In the genomic region with DNA sequence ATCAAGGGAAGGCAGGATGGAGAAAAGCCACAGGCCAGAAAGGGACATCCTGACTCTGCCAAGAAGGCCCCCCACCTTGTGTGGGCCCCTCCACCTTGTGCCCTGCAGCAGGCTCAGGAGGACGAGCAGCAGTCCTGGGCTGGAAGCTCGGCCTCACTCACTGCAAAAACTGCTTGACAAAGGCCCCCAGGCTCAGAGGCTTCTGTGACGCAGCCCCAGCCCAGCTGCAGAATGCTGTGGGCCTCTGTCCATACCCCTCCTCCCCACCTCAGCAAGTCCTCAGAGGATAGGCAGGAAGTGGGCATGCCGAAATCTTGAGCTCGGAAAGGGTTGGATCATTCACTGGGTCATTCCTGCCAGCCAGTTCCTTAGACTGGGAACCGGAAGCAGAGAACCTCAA, we compare ENCODE assay signal across 13 cellular contexts.
DNase-seq lines count a peak whose midpoint lies in the region; ATAC-seq, FAIRE-seq and TF ChIP-seq lines count a peak whose summit lies in the region.
"Had no signal": no experiment of that assay in that cellular context is flagged by ENCODE, and none has a peak within 500 bp of the region (broad histone marks: within the 10 kb centered on the region; RNA-seq: fewer than 3 reads in every experiment).

No MANE protein-coding gene starts in this region.

- H3K4me3 ChIP-seq in mammary epithelial cell (replicated peaks in 1 of 3; ENCODE audit: insufficient read depth in 1 of 3, low read depth in 2 of 3, low read length in 3 of 3) (no peak overlapping the region), uterus (no peak overlapping the region)
- H3K4me3 ChIP-seq: colonic mucosa, sigmoid colon had no signal

- no TSS peak for BruUV-seq in mammary epithelial cell (replicated peaks; lab: Mats Ljungman, UMichigan)

- H3K79me2 ChIP-seq in mammary epithelial cell (ENCODE audit: insufficient read depth, low read length) = no peaks in the 10 kb centered on the region

- no peaks in the 10 kb centered on the region for H3K4me1 Mint-ChIP-seq in activated T-helper 1 cell treated with anti-CD3 and anti-CD28 coated beads, Interleukin-12 subunit alpha, Interleukin-12 subunit beta, Interleukin-2, Interleukin-4 antibody, amounts not matched to agents 30 ng/mL and 10 ng/mL and 1 ng/mL, durations not matched to agents 14 hours and 24 hours and 36 hours (ENCODE audit: low read depth)

- H3K27ac Mint-ChIP-seq in activated T-helper 1 cell treated with anti-CD3 and anti-CD28 coated beads, Interleukin-12 subunit alpha, Interleukin-12 subunit beta, Interleukin-2, Interleukin-4 antibody, amounts not matched to agents 30 ng/mL and 10 ng/mL and 1 ng/mL, durations not matched to agents 14 hours and 24 hours and 36 hours = no peak overlapping the region

- in situ Hi-C loops in mammary epithelial cell (cut with MboI; ENCODE audit: low sequenced_read_pairs in 2 of 2) = no loop called here

- 45% methylated on average over 4 of the region's 6 CpGs for WGBS in mammary epithelial cell (ENCODE audit: low coverage, missing lambda C conversion rate)

- no peaks in the 10 kb centered on the region for H3K36me3 ChIP-seq in mammary epithelial cell (ENCODE audit: insufficient read depth, low read length)
- no peaks in the 10 kb centered on the region for H3K36me3 ChIP-seq in uterus
- H3K36me3 ChIP-seq: colonic mucosa, sigmoid colon had no signal

- no peak overlapping the region for H3K4me3 Mint-ChIP-seq in activated T-helper 1 cell treated with anti-CD3 and anti-CD28 coated beads, Interleukin-12 subunit alpha, Interleukin-12 subunit beta, Interleukin-2, Interleukin-4 antibody, amounts not matched to agents 30 ng/mL and 10 ng/mL and 1 ng/mL, durations not matched to agents 14 hours and 24 hours and 36 hours

- H3K27me3 ChIP-seq in mammary epithelial cell (ENCODE audit: insufficient read depth, low read length) = no peaks in the 10 kb centered on the region
- no peaks in the 10 kb centered on the region for H3K27me3 ChIP-seq in uterus
- H3K27me3 ChIP-seq: colonic mucosa, sigmoid colon had no signal

- peaks cover 26% of the 10 kb centered on the region for H3K4me1 ChIP-seq in mammary epithelial cell (ENCODE audit: insufficient read depth, low read length)
- H3K4me1 ChIP-seq in uterus = no peaks in the 10 kb centered on the region
- H3K4me1 ChIP-seq: colonic mucosa, sigmoid colon had no signal

- no peaks in the 10 kb centered on the region for H4K20me1 ChIP-seq in mammary epithelial cell (ENCODE audit: insufficient read depth, low read length)

- H3K27ac ChIP-seq in mammary epithelial cell (ENCODE audit: insufficient read depth, low read depth, low read length) (no peak overlapping the region), uterus (no peak overlapping the region)
- H3K27ac ChIP-seq: colonic mucosa, sigmoid colon had no signal

- peak overlapping the region; percentile 41 for H2AFZ ChIP-seq in mammary epithelial cell (ENCODE audit: low read depth, low read length)

- H3K9me3 Mint-ChIP-seq in activated T-helper 1 cell treated with anti-CD3 and anti-CD28 coated beads, Interleukin-12 subunit alpha, Interleukin-12 subunit beta, Interleukin-2, Interleukin-4 antibody, amounts not matched to agents 30 ng/mL and 10 ng/mL and 1 ng/mL, durations not matched to agents 14 hours and 24 hours and 36 hours = no peaks in the 10 kb centered on the region

- ATAC-seq in GM21576 (IDR thresholded peaks at IDR 0.05; ENCODE audit: unreplicated experiment) = no peak
- ATAC-seq: activated CD4-positive, CD25-positive, alpha-beta regulatory T cell treated with anti-CD3 and anti-CD28 coated beads, Interleukin-2, amount 50 U/mL, for 24 hours had no signal

- peak; percentile 66 for DNase-seq in HS-5 (ENCODE audit: low read depth)
- DNase-seq in mammary epithelial cell = no peak
- DNase-seq in islet precursor cell = peak; percentile 73
- DNase-seq in urothelium cell line (ENCODE audit: low spot score) = peak; percentile 76
- no peak for DNase-seq in activated T-helper 1 cell treated with anti-CD3 and anti-CD28 coated beads, Interleukin-12 subunit alpha, Interleukin-12 subunit beta, Interleukin-2, Interleukin-4 antibody, amounts not matched to agents 30 ng/mL and 10 ng/mL and 1 ng/mL, durations not matched to agents 14 hours and 24 hours and 36 hours (ENCODE audit: low spot score)
- no peak for DNase-seq in uterus
- DNase-seq: colonic mucosa, DMS153, hippocampal formation, Karpas-422, sigmoid colon had no signal

- TF ChIP-seq CTCF in mammary epithelial cell (conservative IDR thresholded peaks at IDR 0.05 in 1 of 2, IDR thresholded peaks at IDR 0.05 in 1 of 2; ENCODE audit: extremely low read depth in 1 of 2, insufficient read depth in 1 of 2, low read depth in 1 of 2, low read length in 2 of 2) (no peak), uterus (IDR thresholded peaks at IDR 0.05) (no peak)

- CTCF ChIA-PET in mammary epithelial cell (lab: Charles Lee; ENCODE audit: low non-redundant PET) = no interaction called here

- H3K27me3 Mint-ChIP-seq in activated T-helper 1 cell treated with anti-CD3 and anti-CD28 coated beads, Interleukin-12 subunit alpha, Interleukin-12 subunit beta, Interleukin-2, Interleukin-4 antibody, amounts not matched to agents 30 ng/mL and 10 ng/mL and 1 ng/mL, durations not matched to agents 14 hours and 24 hours and 36 hours (ENCODE audit: insufficient read depth) = peaks cover 4% of the 10 kb centered on the region

- no peak overlapping the region for H3K9ac ChIP-seq in mammary epithelial cell (ENCODE audit: insufficient read depth, low read length)

- H3K9me3 ChIP-seq in mammary epithelial cell (replicated peaks; ENCODE audit: insufficient read depth, low read length) = no peaks in the 10 kb centered on the region
- H3K9me3 ChIP-seq in uterus = no peaks in the 10 kb centered on the region
- H3K9me3 ChIP-seq: colonic mucosa, sigmoid colon had no signal

- H3K4me2 ChIP-seq in mammary epithelial cell (ENCODE audit: insufficient read depth, low read depth, low read length) = no peak overlapping the region

- H3K36me3 Mint-ChIP-seq in activated T-helper 1 cell treated with anti-CD3 and anti-CD28 coated beads, Interleukin-12 subunit alpha, Interleukin-12 subunit beta, Interleukin-2, Interleukin-4 antibody, amounts not matched to agents 30 ng/mL and 10 ng/mL and 1 ng/mL, durations not matched to agents 14 hours and 24 hours and 36 hours (ENCODE audit: low read depth) = no peaks in the 10 kb centered on the region

- dilution Hi-C loops in mammary epithelial cell (cut with HindIII; ENCODE audit: low sequenced_read_pairs) = no loop called here

- no peak for FAIRE-seq in urothelium cell line (lab: Jason Lieb, UNC)

- no peak for TF ChIP-seq POLR2A in uterus (IDR thresholded peaks at IDR 0.05)

- intact Hi-C loops in mammary epithelial cell (cut with micrococcal nuclease) = no loop called here
- intact Hi-C loops in activated T-helper 1 cell treated with anti-CD3 and anti-CD28 coated beads, Interleukin-12 subunit alpha, Interleukin-12 subunit beta, Interleukin-2, Interleukin-4 antibody, amounts not matched to agents 30 ng/mL and 10 ng/mL and 1 ng/mL, durations not matched to agents 14 hours and 24 hours and 36 hours (cut with micrococcal nuclease) = no loop called here
- intact Hi-C loops in uterus (cut with DNase I; ENCODE audit: low total_unique reads) = no loop called here

Comparison
In these comparisons a context has a peak if more than half of its experiments do, and no peak if none do; other contexts are left out.
1. DNase-seq: peak in HS-5 (single experiment), islet precursor cell (single experiment) and urothelium cell line (single experiment); none in mammary epithelial cell (single experiment), activated T-helper 1 cell treated with anti-CD3 and anti-CD28 coated beads, Interleukin-12 subunit alpha, Interleukin-12 subunit beta, Interleukin-2, Interleukin-4 antibody, amounts not matched to agents 30 ng/mL and 10 ng/mL and 1 ng/mL, durations not matched to agents 14 hours and 24 hours and 36 hours (single experiment) and uterus (0 of 2).